24 cellular contexts compared by ENCODE assay signal in the genomic region with DNA sequence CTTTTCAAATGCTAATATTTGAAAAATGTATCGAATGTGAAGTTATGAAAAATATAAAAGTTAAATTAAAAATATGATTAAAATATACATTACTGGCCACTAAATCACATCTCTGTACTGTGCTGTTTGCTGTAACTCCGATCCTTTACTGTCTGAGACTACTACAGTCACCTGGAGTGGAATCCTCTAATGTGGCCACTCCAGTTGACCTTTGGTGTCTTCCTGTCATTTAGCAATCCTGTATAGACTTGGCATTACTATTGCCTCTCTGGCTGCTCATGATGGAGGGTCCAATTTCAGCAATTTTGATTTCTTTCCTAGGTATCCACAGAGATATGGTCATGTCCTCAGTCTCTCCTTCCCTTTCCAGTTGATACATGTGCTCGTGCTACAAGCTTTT.
DNase-seq lines count a peak whose midpoint lies in the region; ATAC-seq, FAIRE-seq and TF ChIP-seq lines count a peak whose summit lies in the region.
"Had no signal": no experiment of that assay in that cellular context is flagged by ENCODE, and none has a peak within 500 bp of the region (broad histone marks: within the 10 kb centered on the region; RNA-seq: fewer than 3 reads in every experiment).

No MANE protein-coding gene starts in this region.

- H3K9me3 Mint-ChIP-seq in astrocyte (ENCODE audit: unreplicated experiment): no peaks in the 10 kb centered on the region
- H3K9me3 Mint-ChIP-seq in activated T-helper 17 cell treated with anti-CD3 and anti-CD28 coated beads, Interleukin-2, amount 50 U/mL, for 72 hours: peaks cover 8% of the 10 kb centered on the region
- H3K9me3 Mint-ChIP-seq: CD14-positive monocyte, GM23338, H9 had no signal

- H3K4me1 ChIP-seq in SK-N-SH (ENCODE audit: control insufficient read depth in 1 of 2, insufficient read depth in 2 of 2, low read depth in 1 of 2, low read length in 1 of 2) (peaks cover 0 to 25% of the 10 kb centered on the region in 2 experiments), astrocyte (ENCODE audit: insufficient read depth, low read length) (peaks cover 25% of the 10 kb centered on the region), right lobe of liver (no peaks in the 10 kb centered on the region)
- H3K4me1 ChIP-seq: BE2C; BLaER1 treated with 17β-estradiol and CSF1 and Interleukin-3, amounts not matched to agents 10 nM and 100 nM had no signal

- no peak for TF ChIP-seq EP300 in SK-N-SH (IDR thresholded peaks at IDR 0.05; ENCODE audit: borderline replicate concordance in 1 of 2, low read depth in 1 of 2, low read length in 1 of 2)

- no peaks in the 10 kb centered on the region for H3K36me3 Mint-ChIP-seq in astrocyte (ENCODE audit: low read depth, unreplicated experiment)
- no peaks in the 10 kb centered on the region for H3K36me3 Mint-ChIP-seq in activated T-helper 17 cell treated with anti-CD3 and anti-CD28 coated beads, Interleukin-2, amount 50 U/mL, for 72 hours (ENCODE audit: low read depth)
- H3K36me3 Mint-ChIP-seq: CD14-positive monocyte; CD8-positive, alpha-beta memory T cell had no signal

- peaks cover 35% of the 10 kb centered on the region for H3K4me1 Mint-ChIP-seq in astrocyte (ENCODE audit: low read depth, unreplicated experiment)
- no peaks in the 10 kb centered on the region for H3K4me1 Mint-ChIP-seq in activated T-helper 17 cell treated with anti-CD3 and anti-CD28 coated beads, Interleukin-2, amount 50 U/mL, for 72 hours
- H3K4me1 Mint-ChIP-seq: CD14-positive monocyte; CD8-positive, alpha-beta memory T cell; H9 had no signal

- CTCF ChIA-PET in SK-N-SH (lab: Yijun Ruan, JAX): no interaction called here

- POLR2A ChIA-PET in SK-N-SH (lab: Yijun Ruan, JAX): no interaction called here

- no peak overlapping the region for H3K4me2 ChIP-seq in SK-N-SH
- H3K4me2 ChIP-seq in astrocyte (ENCODE audit: low read length): no peak overlapping the region
- H3K4me2 ChIP-seq: BLaER1 treated with 17β-estradiol and CSF1 and Interleukin-3, amounts not matched to agents 10 nM and 100 nM; GM23338 had no signal

- H3K36me3 ChIP-seq in SK-N-SH (replicated peaks in 1 of 2; ENCODE audit: control insufficient read depth in 1 of 2, insufficient read depth in 2 of 2, low read length in 1 of 2) (peaks cover 0 to 28% of the 10 kb centered on the region in 2 experiments), astrocyte (ENCODE audit: insufficient read depth, low read length) (no peaks in the 10 kb centered on the region), right lobe of liver (no peaks in the 10 kb centered on the region)
- H3K36me3 ChIP-seq: BE2C; BLaER1 treated with 17β-estradiol and CSF1 and Interleukin-3, amounts not matched to agents 10 nM and 100 nM had no signal

- DNase-seq in SK-N-SH (no peak), astrocyte (ENCODE audit: low read depth) (no peak), right lobe of liver (no peak)
- no peak for DNase-seq in effector CD4-positive, alpha-beta T cell
- DNase-seq: ACHN; AML-193; BE2C; CD4-positive, alpha-beta T cell; CD8-positive, alpha-beta memory T cell; DMS 273 treated with DMSO at 0.1 percent for 48 hours; DMS79; GF-D8; H9 had no signal

- no peaks in the 10 kb centered on the region for H4K20me1 ChIP-seq in SK-N-SH (ENCODE audit: insufficient read depth)
- H4K20me1 ChIP-seq in astrocyte (ENCODE audit: insufficient read depth, low read length): no peaks in the 10 kb centered on the region
- H4K20me1 ChIP-seq: BLaER1 treated with 17β-estradiol and CSF1 and Interleukin-3, amounts not matched to agents 10 nM and 100 nM had no signal

- H3K27ac ChIP-seq in SK-N-SH (ENCODE audit: low read depth in 2 of 2, low read length in 1 of 2) (peak overlapping the region; percentile 28 to 98; a peak in 3 of 4 replicates), astrocyte (ENCODE audit: low read depth, low read length) (no peak overlapping the region), right lobe of liver (no peak overlapping the region)
- H3K27ac ChIP-seq: 22Rv1; BLaER1 treated with 17β-estradiol and CSF1 and Interleukin-3, amounts not matched to agents 10 nM and 100 nM had no signal

- intact Hi-C loops in right lobe of liver (cut with DNase I): no loop called here

- TF ChIP-seq POLR2A in right lobe of liver (IDR thresholded peaks at IDR 0.05): no peak

- TF ChIP-seq RAD21 in SK-N-SH (IDR thresholded peaks at IDR 0.05; ENCODE audit: low read length): no peak

- H3K27me3 ChIP-seq in SK-N-SH (ENCODE audit: insufficient read depth): no peaks in the 10 kb centered on the region
- H3K27me3 ChIP-seq in astrocyte (ENCODE audit: insufficient read depth, low read length): no peaks in the 10 kb centered on the region
- H3K27me3 ChIP-seq in right lobe of liver: no peaks in the 10 kb centered on the region
- H3K27me3 ChIP-seq: BE2C; BLaER1 treated with 17β-estradiol and CSF1 and Interleukin-3, amounts not matched to agents 10 nM and 100 nM had no signal

- H3K27me3 Mint-ChIP-seq in astrocyte (ENCODE audit: low read depth, unreplicated experiment): no peaks in the 10 kb centered on the region
- no peaks in the 10 kb centered on the region for H3K27me3 Mint-ChIP-seq in activated T-helper 17 cell treated with anti-CD3 and anti-CD28 coated beads, Interleukin-2, amount 50 U/mL, for 72 hours
- H3K27me3 Mint-ChIP-seq: CD4-positive, alpha-beta T cell; CD8-positive, alpha-beta memory T cell had no signal

- H3K9ac ChIP-seq in SK-N-SH (no peak overlapping the region), astrocyte (ENCODE audit: low read length) (no peak overlapping the region)
- H3K9ac ChIP-seq: BLaER1 treated with 17β-estradiol and CSF1 and Interleukin-3, amounts not matched to agents 10 nM and 100 nM had no signal

- ATAC-seq in SK-N-SH treated with all-trans-retinoic acid at 6 μM for 48 hours (no peak), right lobe of liver (peak; percentile 47 to 76 (median 58))
- ATAC-seq in activated T-helper 17 cell treated with anti-CD3 and anti-CD28 coated beads, Interleukin-2, amount 50 U/mL, for 72 hours (replicated peaks): no peak
- ATAC-seq: GM23338, HCT116 had no signal

- H2AFZ ChIP-seq in SK-N-SH (ENCODE audit: low read depth) (no peak overlapping the region), astrocyte (ENCODE audit: low read depth, low read length) (no peak overlapping the region)
- H2AFZ ChIP-seq: GM23338 had no signal

- H3F3A ChIP-seq in SK-N-SH (replicated peaks; ENCODE audit: insufficient read depth): peaks cover 38% of the 10 kb centered on the region

- TF ChIP-seq CTCF in SK-N-SH (IDR thresholded peaks at IDR 0.05): no peak
- TF ChIP-seq CTCF in astrocyte (IDR thresholded peaks at IDR 0.05; ENCODE audit: insufficient read depth, low read depth, low read length): no peak
- no peak for TF ChIP-seq CTCF in right lobe of liver (IDR thresholded peaks at IDR 0.05)

- FAIRE-seq in astrocyte (lab: Jason Lieb, UNC): no peak
- FAIRE-seq: A204.1, D721Med, GM12891, GM18507 had no signal

- no peaks in the 10 kb centered on the region for H3K9me2 ChIP-seq in SK-N-SH

- H3K4me3 Mint-ChIP-seq in astrocyte (ENCODE audit: unreplicated experiment): no peak overlapping the region
- no peak overlapping the region for H3K4me3 Mint-ChIP-seq in activated T-helper 17 cell treated with anti-CD3 and anti-CD28 coated beads, Interleukin-2, amount 50 U/mL, for 72 hours
- H3K4me3 Mint-ChIP-seq: CD14-positive monocyte; CD4-positive, alpha-beta T cell; CD8-positive, alpha-beta memory T cell; GM23338; H9 had no signal

- WGBS in SK-N-SH (ENCODE audit: low lambda C conversion rate): 74% methylated on average over 3 of the region's 3 CpGs
- 69% methylated on average over 3 of the region's 3 CpGs for WGBS in right lobe of liver (ENCODE audit: insufficient coverage, low coverage, low lambda C conversion rate, missing lambda C conversion rate)

- no peaks in the 10 kb centered on the region for H3K9me3 ChIP-seq in SK-N-SH
- no peaks in the 10 kb centered on the region for H3K9me3 ChIP-seq in astrocyte (ENCODE audit: insufficient read depth, low read depth, low read length)
- no peaks in the 10 kb centered on the region for H3K9me3 ChIP-seq in right lobe of liver
- H3K9me3 ChIP-seq: BE2C; BLaER1 treated with 17β-estradiol and CSF1 and Interleukin-3, amounts not matched to agents 10 nM and 100 nM had no signal

- H3K4me3 ChIP-seq in SK-N-SH (ENCODE audit: low read depth in 2 of 2, low read length in 1 of 2): no peak overlapping the region
- no peak overlapping the region for H3K4me3 ChIP-seq in astrocyte (ENCODE audit: insufficient read depth, low read depth, low read length)
- no peak overlapping the region for H3K4me3 ChIP-seq in right lobe of liver
- H3K4me3 ChIP-seq: BLaER1 treated with 17β-estradiol and CSF1 and Interleukin-3, amounts not matched to agents 10 nM and 100 nM; GM23338 had no signal

- H3K79me2 ChIP-seq in SK-N-SH (ENCODE audit: insufficient read depth): peaks cover 87% of the 10 kb centered on the region
- H3K79me2 ChIP-seq in astrocyte (ENCODE audit: insufficient read depth, low read length): no peaks in the 10 kb centered on the region

- H3K27ac Mint-ChIP-seq in astrocyte (ENCODE audit: unreplicated experiment): peak overlapping the region; percentile 43
- no peak overlapping the region for H3K27ac Mint-ChIP-seq in activated T-helper 17 cell treated with anti-CD3 and anti-CD28 coated beads, Interleukin-2, amount 50 U/mL, for 72 hours
- H3K27ac Mint-ChIP-seq: CD14-positive monocyte; CD4-positive, alpha-beta T cell; CD8-positive, alpha-beta memory T cell; GM23338 had no signal

TF ChIP-seq in SK-N-SH, 30 proteins besides CTCF, POLR2A, EP300 and RAD21 (continues in another document):
- no peak for TF ChIP-seq JUND (IDR thresholded peaks at IDR 0.05)
- TF ChIP-seq, protein P1, sequence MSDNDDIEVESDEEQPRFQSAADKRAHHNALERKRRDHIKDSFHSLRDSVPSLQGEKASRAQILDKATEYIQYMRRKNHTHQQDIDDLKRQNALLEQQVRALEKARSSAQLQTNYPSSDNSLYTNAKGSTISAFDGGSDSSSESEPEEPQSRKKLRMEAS (IDR thresholded peaks at IDR 0.05; ENCODE audit: low read depth): no peak
- no peak for TF ChIP-seq YY1 (IDR thresholded peaks at IDR 0.05; ENCODE audit: low read depth)
- TF ChIP-seq TEAD4 (IDR thresholded peaks at IDR 0.05; ENCODE audit: borderline replicate concordance, insufficient read depth): no peak
- TF ChIP-seq CHD2 (IDR thresholded peaks at IDR 0.05; ENCODE audit: low read length, partially characterized antibody): no peak
- no peak for TF ChIP-seq RCOR1 (IDR thresholded peaks at IDR 0.05; ENCODE audit: low read length)
- TF ChIP-seq ELF1 (IDR thresholded peaks at IDR 0.05): no peak

TF ChIP-seq in SK-N-SH treated with all-trans-retinoic acid at 6 μM for 48 hours, 23 proteins besides CTCF, POLR2A, EP300 and RAD21 (continues in another document):
- TF ChIP-seq CREB5 (CRISPR knock-in tag; IDR thresholded peaks at IDR 0.05; ENCODE audit: low read depth): no peak

Comparison
In these comparisons a context has a peak if more than half of its experiments do, and no peak if none do; other contexts are left out.
1. H3K27ac ChIP-seq: peak in SK-N-SH (2 of 2); none in astrocyte (single experiment) and right lobe of liver (0 of 3).
2. ATAC-seq: peak in right lobe of liver (4 of 4); none in SK-N-SH treated with all-trans-retinoic acid at 6 μM for 48 hours (single experiment) and activated T-helper 17 cell treated with anti-CD3 and anti-CD28 coated beads, Interleukin-2, amount 50 U/mL, for 72 hours (single experiment).